Comparison of ENCODE assay signal across 8 cellular contexts in genomic region chr16:46621006-46621629, GRCh38. TPM values are rescaled to one million over a fixed set of nuclear protein-coding genes. Genes with fewer than 3 reads are reported as not detected.
A peak's percentile ranks its signal among the peaks of the same experiment; 100 is the strongest.
DNase-seq lines count a peak whose midpoint lies in the region; ATAC-seq and TF ChIP-seq lines count a peak whose summit lies in the region.

Gene SHCBP1 (minus strand): TSS chr16:46621379. CDS start chr16:46621359, 20 bp downstream.

- H3K27ac Mint-ChIP-seq in IgD-negative memory B cell = peak within 1 kb of the TSS; percentile 41 to 93 (median 89)
- H3K27ac Mint-ChIP-seq in activated T-cell treated with anti-CD3 and anti-CD28 coated beads, Interleukin-2, amount 50 U/mL, for 72 hours = peak within 1 kb of the TSS; percentile 92
- H3K27ac Mint-ChIP-seq in natural killer cell treated with Interleukin-12 subunit alpha and Interleukin-12 subunit beta and Interleukin-15 and Interleukin-18, amount 100 ng/mL, for 72 hours = peak within 1 kb of the TSS; percentile 78 to 79

- peaks cover 28 to 37% (median 30%) of the 10 kb centered on the region in 3 donors for H3K4me1 Mint-ChIP-seq in IgD-negative memory B cell
- peaks cover 15% of the 10 kb centered on the region for H3K4me1 Mint-ChIP-seq in activated T-cell treated with anti-CD3 and anti-CD28 coated beads, Interleukin-2, amount 50 U/mL, for 72 hours (ENCODE audit: low read depth)
- H3K4me1 Mint-ChIP-seq in natural killer cell treated with Interleukin-12 subunit alpha and Interleukin-12 subunit beta and Interleukin-15 and Interleukin-18, amount 100 ng/mL, for 72 hours (ENCODE audit: low read depth in 2 of 2) = peaks cover 13 to 18% of the 10 kb centered on the region in 2 donors

- ATAC-seq in GM21576 (IDR thresholded peaks at IDR 0.05; ENCODE audit: unreplicated experiment) = peak; percentile 92
- peak; percentile 97 to 98 for ATAC-seq in activated T-cell treated with anti-CD3 and anti-CD28 coated beads, Interleukin-2, amount 50 U/mL, for 72 hours (replicated peaks in 1 of 2)
- ATAC-seq in natural killer cell treated with Interleukin-12 subunit alpha and Interleukin-12 subunit beta and Interleukin-15 and Interleukin-18, amount 100 ng/mL, for 72 hours = peak; percentile 96 to 97

- H3K27me3 Mint-ChIP-seq in IgD-negative memory B cell = no peaks in the 10 kb centered on the region
- no peaks in the 10 kb centered on the region for H3K27me3 Mint-ChIP-seq in activated T-cell treated with anti-CD3 and anti-CD28 coated beads, Interleukin-2, amount 50 U/mL, for 72 hours (ENCODE audit: low read depth)
- H3K27me3 Mint-ChIP-seq in natural killer cell treated with Interleukin-12 subunit alpha and Interleukin-12 subunit beta and Interleukin-15 and Interleukin-18, amount 100 ng/mL, for 72 hours = no peaks in the 10 kb centered on the region

- no peaks in the 10 kb centered on the region for H3K9me3 Mint-ChIP-seq in IgD-negative memory B cell
- no peaks in the 10 kb centered on the region for H3K9me3 Mint-ChIP-seq in activated T-cell treated with anti-CD3 and anti-CD28 coated beads, Interleukin-2, amount 50 U/mL, for 72 hours
- H3K9me3 Mint-ChIP-seq in natural killer cell treated with Interleukin-12 subunit alpha and Interleukin-12 subunit beta and Interleukin-15 and Interleukin-18, amount 100 ng/mL, for 72 hours = no peaks in the 10 kb centered on the region

- DNase-seq in DMS79 (lab: John Stamatoyannopoulos, UW) = peak; percentile 29
- DNase-seq in activated T-cell treated with anti-CD3 and anti-CD28 coated beads, Interleukin-2, amount 50 U/mL, for 72 hours = peak; percentile 88 to 90
- DNase-seq in fibroblast of peridontal ligament (ENCODE audit: extremely low read depth) = peak; percentile 87
- peak; percentile 87 for DNase-seq in natural killer cell treated with Interleukin-12 subunit alpha and Interleukin-12 subunit beta and Interleukin-15 and Interleukin-18, amount 100 ng/mL, for 72 hours (ENCODE audit: low spot score)
- DNase-seq in stimulated activated naive CD4-positive, alpha-beta T cell treated with Interleukin-2 at 50 U/mL for 16 hours (lab: John Stamatoyannopoulos, UW) = peak; percentile 68

- H3K4me3 Mint-ChIP-seq in IgD-negative memory B cell = peak within 1 kb of the TSS; percentile 91 to 98 (median 94)
- peak within 1 kb of the TSS; percentile 96 for H3K4me3 Mint-ChIP-seq in activated T-cell treated with anti-CD3 and anti-CD28 coated beads, Interleukin-2, amount 50 U/mL, for 72 hours
- H3K4me3 Mint-ChIP-seq in natural killer cell treated with Interleukin-12 subunit alpha and Interleukin-12 subunit beta and Interleukin-15 and Interleukin-18, amount 100 ng/mL, for 72 hours = peak within 1 kb of the TSS; percentile 95

- no peaks in the 10 kb centered on the region for H3K36me3 Mint-ChIP-seq in IgD-negative memory B cell
- H3K36me3 Mint-ChIP-seq in activated T-cell treated with anti-CD3 and anti-CD28 coated beads, Interleukin-2, amount 50 U/mL, for 72 hours (ENCODE audit: insufficient read depth in 2 of 2) = peaks cover 7 to 17% of the 10 kb centered on the region in 2 donors
- H3K36me3 Mint-ChIP-seq in natural killer cell treated with Interleukin-12 subunit alpha and Interleukin-12 subunit beta and Interleukin-15 and Interleukin-18, amount 100 ng/mL, for 72 hours = peaks cover 3% of the 10 kb centered on the region

TF ChIP-seq in PFSK-1, 5 proteins besides CTCF, POLR2A, EP300 and RAD21:
- peak; percentile 89; the same call in 1 of the 2 replicates for TF ChIP-seq SIN3A (IDR thresholded peaks at IDR 0.05; ENCODE audit: borderline replicate concordance, insufficient read depth, low read length)
- no peak for TF ChIP-seq REST (IDR thresholded peaks at IDR 0.05; ENCODE audit: insufficient read depth in 1 of 2, low read depth in 2 of 2, low read length in 2 of 2)
- TF ChIP-seq TAF1 (IDR thresholded peaks at IDR 0.05; ENCODE audit: borderline replicate concordance, insufficient read depth, low read length) = peak; percentile 68; the same call in 1 of the 2 replicates
- peak; percentile 23 for TF ChIP-seq FOXP2 (optimal IDR thresholded peaks at IDR 0.05; ENCODE audit: borderline replicate concordance, extremely low read depth, extremely low read length, insufficient read depth)
- TF ChIP-seq POLR2AphosphoS5 (IDR thresholded peaks at IDR 0.05; ENCODE audit: low read depth, low read length) = peak; percentile 79

RNA-seq across cellular contexts. Expression of gene SHCBP1, which starts in this region (rescaled TPM):
- polyA plus RNA-seq in IgD-negative memory B cell = 1.6 TPM
- polyA plus RNA-seq in PFSK-1 (2012; ENCODE audit: insufficient read length, low read depth) = 14.7 TPM
- total RNA-seq in activated T-cell treated with anti-CD3 and anti-CD28 coated beads, Interleukin-2, amount 50 U/mL, for 72 hours = 10 to 100 TPM; 36.5 to 37.1 TPM
- total RNA-seq in natural killer cell treated with Interleukin-12 subunit alpha and Interleukin-12 subunit beta and Interleukin-15 and Interleukin-18, amount 100 ng/mL, for 72 hours = 10 to 100 TPM; 32.9 to 54.6 TPM

Comparison
In these comparisons a context has a peak if more than half of its experiments do, and no peak if none do; other contexts are left out.
1. Peak in every context shown above with its lines: DNase-seq and ATAC-seq.
2. DNase-seq: peak in every context shown above with its lines; median percentile 89 in activated T-cell treated with anti-CD3 and anti-CD28 coated beads, Interleukin-2, amount 50 U/mL, for 72 hours; 87 in fibroblast of peridontal ligament; 87 in natural killer cell treated with Interleukin-12 subunit alpha and Interleukin-12 subunit beta and Interleukin-15 and Interleukin-18, amount 100 ng/mL, for 72 hours; 68 in stimulated activated naive CD4-positive, alpha-beta T cell treated with Interleukin-2 at 50 U/mL for 16 hours; 29 in DMS79.